ENCODE assay signal across 8 cellular contexts in genomic region chr3:177358968-177359600, GRCh38.
DNase-seq lines count a peak whose midpoint lies in the region; ATAC-seq, FAIRE-seq and TF ChIP-seq lines count a peak whose summit lies in the region.

No MANE protein-coding gene starts in this region.

- DNase-seq in Calu3 (peak; percentile 57), GM23248 (peak; percentile 13), NCI-H1092 (lab: John Stamatoyannopoulos, UW) (peak; percentile 69), UCSD-AML1 (lab: John Stamatoyannopoulos, UW; ENCODE audit: unreplicated experiment) (peak; percentile 71), bronchial epithelial cell (ENCODE audit: low read depth) (peak; percentile 46), left lobe of liver (ENCODE audit: low spot score) (peak; percentile 67)
- peak; percentile 34 for DNase-seq in stimulated activated CD8-positive, alpha-beta memory T cell treated with anti-CD3 and anti-CD28 coated beads, Interleukin-4, amount 100 ng/mL, for 24 hours (ENCODE audit: low read depth)

- H2AFZ ChIP-seq in GM23248 = peak overlapping the region; percentile 75; the same call in 1 of the 2 replicates

- CTCF ChIA-PET in Calu3 (lab: Charles Lee) = interaction anchor here (0.6 to 2.2 kb wide), 9 partner anchors 9 to 387 kb away, joined by 3 to 14 read pairs (median 5); partner anchors contain the start of gene TBL1XR1

- peak overlapping the region; percentile 63 for H3K4me3 ChIP-seq in GM23248
- no peak overlapping the region for H3K4me3 ChIP-seq in bronchial epithelial cell (ENCODE audit: low read depth, low read length)

- no peaks in the 10 kb centered on the region for H3K9me2 ChIP-seq in GM23248 (ENCODE audit: insufficient read depth)

- H3K27ac ChIP-seq in GM23248 = peak overlapping the region; percentile 6; the same call in 1 of the 2 replicates

- peak overlapping the region; percentile 63 for H3K4me3 Mint-ChIP-seq in Calu3 (ENCODE audit: low read depth, unreplicated experiment)

- no peaks in the 10 kb centered on the region for H4K20me1 ChIP-seq in GM23248 (ENCODE audit: insufficient read depth)

- FAIRE-seq in bronchial epithelial cell (lab: Jason Lieb, UNC) = no peak

- H3K27me3 Mint-ChIP-seq in Calu3 (ENCODE audit: unreplicated experiment) = no peaks in the 10 kb centered on the region

- H3K36me3 ChIP-seq in GM23248 (ENCODE audit: low read depth) = no peaks in the 10 kb centered on the region
- no peaks in the 10 kb centered on the region for H3K36me3 ChIP-seq in bronchial epithelial cell (ENCODE audit: control insufficient read depth, insufficient read depth, low read length)

- no peaks in the 10 kb centered on the region for H3K79me2 ChIP-seq in GM23248 (ENCODE audit: insufficient read depth)

- H3K36me3 Mint-ChIP-seq in Calu3 (ENCODE audit: insufficient read depth, unreplicated experiment) = peaks cover 46% of the 10 kb centered on the region

- H3K9ac ChIP-seq in GM23248 = no peak overlapping the region; the same call in 1 of the 2 replicates

- no peaks in the 10 kb centered on the region for H3K9me3 Mint-ChIP-seq in Calu3 (ENCODE audit: low read depth, unreplicated experiment)

- BruUV-seq in Calu3 (replicated peaks; lab: Mats Ljungman, UMichigan) = no TSS peak

- peaks cover 34% of the 10 kb centered on the region for H3K4me1 ChIP-seq in GM23248 (ENCODE audit: insufficient read depth)

- H3K27me3 ChIP-seq in GM23248 (replicated peaks; ENCODE audit: insufficient read depth) (no peaks in the 10 kb centered on the region), bronchial epithelial cell (ENCODE audit: control insufficient read depth, insufficient read depth, low read length) (no peaks in the 10 kb centered on the region)

- WGBS in GM23248 (ENCODE audit: low coverage in 1 of 2, low lambda C conversion rate in 2 of 2, missing lambda C conversion rate in 2 of 2), 2 experiments = 85 to 86% methylated on average over 29 to 31 of the region's 31 CpGs

- in situ Hi-C loops in GM23248 (cut with MboI) = loop anchor here (10.0 to 25.0 kb wide), 2 partner anchors 164 to 297 kb away; partner anchors contain the start of gene TBL1XR1

- TF ChIP-seq CTCF in Calu3 (IDR thresholded peaks at IDR 0.05; ENCODE audit: unreplicated experiment) (no peak), bronchial epithelial cell (IDR thresholded peaks at IDR 0.05; ENCODE audit: insufficient read depth, low read length, severe bottlenecking) (no peak)

- H3K27ac Mint-ChIP-seq in Calu3 (ENCODE audit: unreplicated experiment) = peak overlapping the region; percentile 71

- no peaks in the 10 kb centered on the region for H3K9me3 ChIP-seq in GM23248 (ENCODE audit: low read depth)

- peaks cover 22% of the 10 kb centered on the region for H3F3A ChIP-seq in GM23248 (ENCODE audit: insufficient read depth)

- ATAC-seq in left lobe of liver (peak; percentile 44), HG02852 (IDR thresholded peaks at IDR 0.05; ENCODE audit: unreplicated experiment) (no peak)

- H3K4me1 Mint-ChIP-seq in Calu3 (ENCODE audit: low read depth, unreplicated experiment) = peaks cover 60% of the 10 kb centered on the region

- peak overlapping the region; percentile 23 for H3K4me2 ChIP-seq in GM23248 (ENCODE audit: unreplicated experiment)

- intact Hi-C loops in Calu3 (cut with micrococcal nuclease; ENCODE audit: unreplicated experiment) = loop anchor here (1.0 to 2.0 kb wide), 3 partner anchors 58 to 418 kb away; no protein-coding TSS in a partner anchor

Comparison
In these comparisons a context has a peak if more than half of its experiments do, and no peak if none do; other contexts are left out.
1. DNase-seq: peak in every context shown above with its lines; median percentile 71 in UCSD-AML1; 69 in NCI-H1092; 67 in left lobe of liver; 57 in Calu3; 46 in bronchial epithelial cell; 34 in stimulated activated CD8-positive, alpha-beta memory T cell treated with anti-CD3 and anti-CD28 coated beads, Interleukin-4, amount 100 ng/mL, for 24 hours; 13 in GM23248.